In the genomic region with DNA sequence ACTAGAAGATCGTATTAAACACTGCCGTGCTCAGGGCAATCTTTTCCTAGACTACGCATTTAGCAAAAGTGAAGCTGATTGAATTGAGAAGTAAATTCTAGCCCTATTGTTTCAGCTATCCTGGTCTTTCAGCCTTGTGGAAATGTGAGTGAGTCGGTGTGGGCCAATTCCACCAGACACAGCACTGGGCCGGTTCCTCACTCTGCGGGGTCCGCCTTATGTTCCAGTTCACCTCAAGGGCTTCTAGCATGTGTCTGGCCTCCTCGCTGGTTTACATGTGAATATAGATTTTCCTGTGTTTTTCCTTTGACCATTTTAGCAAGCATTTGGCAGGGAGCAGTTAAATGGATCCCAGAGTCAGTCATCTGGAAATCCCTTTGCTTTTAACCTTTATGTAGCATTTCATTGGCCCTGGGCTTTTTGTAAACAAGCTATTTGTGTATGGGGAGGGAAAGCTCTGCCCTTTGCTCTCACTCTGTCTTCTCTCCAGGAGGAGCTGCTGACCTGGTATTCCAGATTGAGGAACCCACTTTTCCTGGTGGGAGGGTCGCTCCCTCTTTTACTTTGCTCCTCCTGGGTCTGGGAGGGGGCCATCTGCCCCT, we compare ENCODE assay signal across 1 cellular context.
TF ChIP-seq lines count a peak whose summit lies in the region.

No MANE protein-coding gene starts in this region.

TF ChIP-seq in HepG2, 621 proteins besides CTCF, POLR2A, EP300 and RAD21 (continued from another document and continues in another):
- TF ChIP-seq HMGA1 (CRISPR knock-in tag; conservative IDR thresholded peaks at IDR 0.05): no peak
- 0 out of 2 replicates have a peak, but pooled peaks have one; percentile 39 for TF ChIP-seq ZNF510 (CRISPR knock-in tag; IDR thresholded peaks at IDR 0.05; ENCODE audit: low read depth)
- no peak for TF ChIP-seq ZNF777 (CRISPR knock-in tag; IDR thresholded peaks at IDR 0.05)
- no peak for TF ChIP-seq ZNF672 (CRISPR knock-in tag; IDR thresholded peaks at IDR 0.05)
- TF ChIP-seq PHF5A (CRISPR knock-in tag; IDR thresholded peaks at IDR 0.05; ENCODE audit: low read depth, unreplicated experiment): no peak
- TF ChIP-seq, protein P1, sequence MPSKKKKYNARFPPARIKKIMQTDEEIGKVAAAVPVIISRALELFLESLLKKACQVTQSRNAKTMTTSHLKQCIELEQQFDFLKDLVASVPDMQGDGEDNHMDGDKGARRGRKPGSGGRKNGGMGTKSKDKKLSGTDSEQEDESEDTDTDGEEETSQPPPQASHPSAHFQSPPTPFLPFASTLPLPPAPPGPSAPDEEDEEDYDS (CRISPR knock-in tag; IDR thresholded peaks at IDR 0.05): no peak
- TF ChIP-seq, protein P2, sequence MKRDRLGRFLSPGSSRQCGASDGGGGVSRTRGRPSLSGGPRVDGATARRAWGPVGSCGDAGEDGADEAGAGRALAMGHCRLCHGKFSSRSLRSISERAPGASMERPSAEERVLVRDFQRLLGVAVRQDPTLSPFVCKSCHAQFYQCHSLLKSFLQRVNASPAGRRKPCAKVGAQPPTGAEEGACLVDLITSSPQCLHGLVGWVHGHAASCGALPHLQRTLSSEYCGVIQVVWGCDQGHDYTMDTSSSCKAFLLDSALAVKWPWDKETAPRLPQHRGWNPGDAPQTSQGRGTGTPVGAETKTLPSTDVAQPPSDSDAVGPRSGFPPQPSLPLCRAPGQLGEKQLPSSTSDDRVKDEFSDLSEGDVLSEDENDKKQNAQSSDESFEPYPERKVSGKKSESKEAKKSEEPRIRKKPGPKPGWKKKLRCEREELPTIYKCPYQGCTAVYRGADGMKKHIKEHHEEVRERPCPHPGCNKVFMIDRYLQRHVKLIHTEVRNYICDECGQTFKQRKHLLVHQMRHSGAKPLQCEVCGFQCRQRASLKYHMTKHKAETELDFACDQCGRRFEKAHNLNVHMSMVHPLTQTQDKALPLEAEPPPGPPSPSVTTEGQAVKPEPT (CRISPR knock-in tag; IDR thresholded peaks at IDR 0.05; ENCODE audit: low read depth): no peak
- no peak for TF ChIP-seq ZMYM3 (CRISPR knock-in tag; IDR thresholded peaks at IDR 0.05)
- peak; percentile 39; the same call in 1 of the 2 replicates for TF ChIP-seq SALL1 (CRISPR knock-in tag; IDR thresholded peaks at IDR 0.05)
- TF ChIP-seq SAP130 (CRISPR knock-in tag; IDR thresholded peaks at IDR 0.05; ENCODE audit: low read depth): no peak
- no peak for TF ChIP-seq DPF2 (CRISPR knock-in tag; IDR thresholded peaks at IDR 0.05; ENCODE audit: borderline replicate concordance, low read depth)
- TF ChIP-seq, protein P3, sequence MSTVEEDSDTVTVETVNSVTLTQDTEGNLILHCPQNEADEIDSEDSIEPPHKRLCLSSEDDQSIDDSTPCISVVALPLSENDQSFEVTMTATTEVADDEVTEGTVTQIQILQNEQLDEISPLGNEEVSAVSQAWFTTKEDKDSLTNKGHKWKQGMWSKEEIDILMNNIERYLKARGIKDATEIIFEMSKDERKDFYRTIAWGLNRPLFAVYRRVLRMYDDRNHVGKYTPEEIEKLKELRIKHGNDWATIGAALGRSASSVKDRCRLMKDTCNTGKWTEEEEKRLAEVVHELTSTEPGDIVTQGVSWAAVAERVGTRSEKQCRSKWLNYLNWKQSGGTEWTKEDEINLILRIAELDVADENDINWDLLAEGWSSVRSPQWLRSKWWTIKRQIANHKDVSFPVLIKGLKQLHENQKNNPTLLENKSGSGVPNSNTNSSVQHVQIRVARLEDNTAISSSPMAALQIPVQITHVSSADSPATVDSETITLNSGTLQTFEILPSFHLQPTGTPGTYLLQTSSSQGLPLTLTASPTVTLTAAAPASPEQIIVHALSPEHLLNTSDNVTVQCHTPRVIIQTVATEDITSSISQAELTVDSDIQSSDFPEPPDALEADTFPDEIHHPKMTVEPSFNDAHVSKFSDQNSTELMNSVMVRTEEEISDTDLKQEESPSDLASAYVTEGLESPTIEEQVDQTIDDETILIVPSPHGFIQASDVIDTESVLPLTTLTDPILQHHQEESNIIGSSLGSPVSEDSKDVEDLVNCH (CRISPR knock-in tag; IDR thresholded peaks at IDR 0.05): no peak
- TF ChIP-seq HNRNPL (IDR thresholded peaks at IDR 0.05; ENCODE audit: low read depth, low read length): no peak
- TF ChIP-seq PHF8 (CRISPR knock-in tag; IDR thresholded peaks at IDR 0.05): no peak
- no peak for TF ChIP-seq ZNF44 (CRISPR knock-in tag; IDR thresholded peaks at IDR 0.05)
- TF ChIP-seq SIN3B (IDR thresholded peaks at IDR 0.05; ENCODE audit: low read length): no peak
- TF ChIP-seq MEIS2 (CRISPR knock-in tag; IDR thresholded peaks at IDR 0.05): no peak
- no peak for TF ChIP-seq MZF1 (CRISPR knock-in tag; IDR thresholded peaks at IDR 0.05; ENCODE audit: borderline replicate concordance)
- no peak for TF ChIP-seq ZNF569 (CRISPR knock-in tag; IDR thresholded peaks at IDR 0.05; ENCODE audit: borderline replicate concordance)
- TF ChIP-seq, protein P4, sequence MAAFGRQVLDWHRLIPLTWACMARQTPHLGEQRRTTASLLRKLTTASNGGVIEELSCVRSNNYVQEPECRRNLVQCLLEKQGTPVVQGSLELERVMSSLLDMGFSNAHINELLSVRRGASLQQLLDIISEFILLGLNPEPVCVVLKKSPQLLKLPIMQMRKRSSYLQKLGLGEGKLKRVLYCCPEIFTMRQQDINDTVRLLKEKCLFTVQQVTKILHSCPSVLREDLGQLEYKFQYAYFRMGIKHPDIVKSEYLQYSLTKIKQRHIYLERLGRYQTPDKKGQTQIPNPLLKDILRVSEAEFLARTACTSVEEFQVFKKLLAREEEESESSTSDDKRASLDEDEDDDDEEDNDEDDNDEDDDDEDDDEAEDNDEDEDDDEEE (CRISPR knock-in tag; IDR thresholded peaks at IDR 0.05): 0 out of 2 replicates have a peak, but pooled peaks have one; percentile 24
- no peak for TF ChIP-seq ZNF260 (CRISPR knock-in tag; IDR thresholded peaks at IDR 0.05; ENCODE audit: borderline replicate concordance, low read depth)
- TF ChIP-seq, protein P5, sequence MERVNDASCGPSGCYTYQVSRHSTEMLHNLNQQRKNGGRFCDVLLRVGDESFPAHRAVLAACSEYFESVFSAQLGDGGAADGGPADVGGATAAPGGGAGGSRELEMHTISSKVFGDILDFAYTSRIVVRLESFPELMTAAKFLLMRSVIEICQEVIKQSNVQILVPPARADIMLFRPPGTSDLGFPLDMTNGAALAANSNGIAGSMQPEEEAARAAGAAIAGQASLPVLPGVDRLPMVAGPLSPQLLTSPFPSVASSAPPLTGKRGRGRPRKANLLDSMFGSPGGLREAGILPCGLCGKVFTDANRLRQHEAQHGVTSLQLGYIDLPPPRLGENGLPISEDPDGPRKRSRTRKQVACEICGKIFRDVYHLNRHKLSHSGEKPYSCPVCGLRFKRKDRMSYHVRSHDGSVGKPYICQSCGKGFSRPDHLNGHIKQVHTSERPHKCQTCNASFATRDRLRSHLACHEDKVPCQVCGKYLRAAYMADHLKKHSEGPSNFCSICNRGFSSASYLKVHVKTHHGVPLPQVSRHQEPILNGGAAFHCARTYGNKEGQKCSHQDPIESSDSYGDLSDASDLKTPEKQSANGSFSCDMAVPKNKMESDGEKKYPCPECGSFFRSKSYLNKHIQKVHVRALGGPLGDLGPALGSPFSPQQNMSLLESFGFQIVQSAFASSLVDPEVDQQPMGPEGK (CRISPR knock-in tag; IDR thresholded peaks at IDR 0.05): no peak
- TF ChIP-seq ZNF180 (CRISPR knock-in tag; IDR thresholded peaks at IDR 0.05; ENCODE audit: borderline replicate concordance, low read depth): no peak
- no peak for TF ChIP-seq ZFAT (CRISPR knock-in tag; conservative IDR thresholded peaks at IDR 0.05)
- TF ChIP-seq POGZ (CRISPR knock-in tag; IDR thresholded peaks at IDR 0.05): no peak
- no peak for TF ChIP-seq ZNF225 (CRISPR knock-in tag; IDR thresholded peaks at IDR 0.05)
- no peak for TF ChIP-seq TRIM24 (CRISPR knock-in tag; IDR thresholded peaks at IDR 0.05)
- TF ChIP-seq ZNF614 (CRISPR knock-in tag; IDR thresholded peaks at IDR 0.05; ENCODE audit: borderline replicate concordance): no peak
- TF ChIP-seq ZNF83 (CRISPR knock-in tag; IDR thresholded peaks at IDR 0.05; ENCODE audit: borderline replicate concordance): no peak
- 0 out of 2 replicates have a peak, but pooled peaks have one; percentile 42 for TF ChIP-seq ZBTB38 (CRISPR knock-in tag; IDR thresholded peaks at IDR 0.05)
- TF ChIP-seq FOXJ3 (CRISPR knock-in tag; IDR thresholded peaks at IDR 0.05; ENCODE audit: borderline replicate concordance): no peak
- TF ChIP-seq DR1 (CRISPR knock-in tag; IDR thresholded peaks at IDR 0.05): no peak
- 0 out of 2 replicates have a peak, but pooled peaks have one; percentile 62 for TF ChIP-seq ZNF607 (CRISPR knock-in tag; IDR thresholded peaks at IDR 0.05; ENCODE audit: borderline replicate concordance)
- no peak for TF ChIP-seq REXO4 (CRISPR knock-in tag; IDR thresholded peaks at IDR 0.05; ENCODE audit: borderline replicate concordance)
- TF ChIP-seq CHD4 (IDR thresholded peaks at IDR 0.05; ENCODE audit: borderline replicate concordance, low read length): no peak
- no peak for TF ChIP-seq ZNF776 (CRISPR knock-in tag; IDR thresholded peaks at IDR 0.05)
- no peak for TF ChIP-seq HDAC6 (IDR thresholded peaks at IDR 0.05; ENCODE audit: low read depth, low read length)
- TF ChIP-seq HNF4A (CRISPR knock-in tag; IDR thresholded peaks at IDR 0.05): 0 out of 2 replicates have a peak, but pooled peaks have one; percentile 16
- TF ChIP-seq, protein P6, sequence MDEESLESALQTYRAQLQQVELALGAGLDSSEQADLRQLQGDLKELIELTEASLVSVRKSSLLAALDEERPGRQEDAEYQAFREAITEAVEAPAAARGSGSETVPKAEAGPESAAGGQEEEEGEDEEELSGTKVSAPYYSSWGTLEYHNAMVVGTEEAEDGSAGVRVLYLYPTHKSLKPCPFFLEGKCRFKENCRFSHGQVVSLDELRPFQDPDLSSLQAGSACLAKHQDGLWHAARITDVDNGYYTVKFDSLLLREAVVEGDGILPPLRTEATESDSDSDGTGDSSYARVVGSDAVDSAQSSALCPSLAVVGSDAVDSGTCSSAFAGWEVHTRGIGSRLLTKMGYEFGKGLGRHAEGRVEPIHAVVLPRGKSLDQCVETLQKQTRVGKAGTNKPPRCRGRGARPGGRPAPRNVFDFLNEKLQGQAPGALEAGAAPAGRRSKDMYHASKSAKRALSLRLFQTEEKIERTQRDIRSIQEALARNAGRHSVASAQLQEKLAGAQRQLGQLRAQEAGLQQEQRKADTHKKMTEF (CRISPR knock-in tag; IDR thresholded peaks at IDR 0.05): 0 out of 2 replicates have a peak, but pooled peaks have one; percentile 26
- TF ChIP-seq, protein P7, sequence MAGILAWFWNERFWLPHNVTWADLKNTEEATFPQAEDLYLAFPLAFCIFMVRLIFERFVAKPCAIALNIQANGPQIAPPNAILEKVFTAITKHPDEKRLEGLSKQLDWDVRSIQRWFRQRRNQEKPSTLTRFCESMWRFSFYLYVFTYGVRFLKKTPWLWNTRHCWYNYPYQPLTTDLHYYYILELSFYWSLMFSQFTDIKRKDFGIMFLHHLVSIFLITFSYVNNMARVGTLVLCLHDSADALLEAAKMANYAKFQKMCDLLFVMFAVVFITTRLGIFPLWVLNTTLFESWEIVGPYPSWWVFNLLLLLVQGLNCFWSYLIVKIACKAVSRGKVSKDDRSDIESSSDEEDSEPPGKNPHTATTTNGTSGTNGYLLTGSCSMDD (CRISPR knock-in tag; IDR thresholded peaks at IDR 0.05): no peak
- no peak for TF ChIP-seq FOSL1 (CRISPR knock-in tag; IDR thresholded peaks at IDR 0.05; ENCODE audit: borderline replicate concordance)
- TF ChIP-seq ZNF292 (CRISPR knock-in tag; IDR thresholded peaks at IDR 0.05; ENCODE audit: borderline replicate concordance, low read depth): no peak
- peak; percentile 89 for TF ChIP-seq FOXA3 (CRISPR knock-in tag; IDR thresholded peaks at IDR 0.05)
- TF ChIP-seq MAFG (CRISPR knock-in tag; IDR thresholded peaks at IDR 0.05): no peak
- no peak for TF ChIP-seq RBM39 (IDR thresholded peaks at IDR 0.05; ENCODE audit: low read depth, low read length, poor library complexity, severe bottlenecking)
- TF ChIP-seq BRD4 (CRISPR knock-in tag; IDR thresholded peaks at IDR 0.05): no peak
- no peak for TF ChIP-seq FOXM1 (CRISPR knock-in tag; IDR thresholded peaks at IDR 0.05)
- TF ChIP-seq DNMT1 (CRISPR knock-in tag; IDR thresholded peaks at IDR 0.05): 0 out of 2 replicates have a peak, but pooled peaks have one; percentile 23
- no peak for TF ChIP-seq KDM3A (CRISPR knock-in tag; IDR thresholded peaks at IDR 0.05; ENCODE audit: low read depth)
- peak; percentile 56; the same call in 1 of the 2 replicates for TF ChIP-seq FOXC1 (CRISPR knock-in tag; IDR thresholded peaks at IDR 0.05; ENCODE audit: borderline replicate concordance)
- TF ChIP-seq CENPT (CRISPR knock-in tag; IDR thresholded peaks at IDR 0.05; ENCODE audit: low read depth): no peak
- TF ChIP-seq, protein P8, sequence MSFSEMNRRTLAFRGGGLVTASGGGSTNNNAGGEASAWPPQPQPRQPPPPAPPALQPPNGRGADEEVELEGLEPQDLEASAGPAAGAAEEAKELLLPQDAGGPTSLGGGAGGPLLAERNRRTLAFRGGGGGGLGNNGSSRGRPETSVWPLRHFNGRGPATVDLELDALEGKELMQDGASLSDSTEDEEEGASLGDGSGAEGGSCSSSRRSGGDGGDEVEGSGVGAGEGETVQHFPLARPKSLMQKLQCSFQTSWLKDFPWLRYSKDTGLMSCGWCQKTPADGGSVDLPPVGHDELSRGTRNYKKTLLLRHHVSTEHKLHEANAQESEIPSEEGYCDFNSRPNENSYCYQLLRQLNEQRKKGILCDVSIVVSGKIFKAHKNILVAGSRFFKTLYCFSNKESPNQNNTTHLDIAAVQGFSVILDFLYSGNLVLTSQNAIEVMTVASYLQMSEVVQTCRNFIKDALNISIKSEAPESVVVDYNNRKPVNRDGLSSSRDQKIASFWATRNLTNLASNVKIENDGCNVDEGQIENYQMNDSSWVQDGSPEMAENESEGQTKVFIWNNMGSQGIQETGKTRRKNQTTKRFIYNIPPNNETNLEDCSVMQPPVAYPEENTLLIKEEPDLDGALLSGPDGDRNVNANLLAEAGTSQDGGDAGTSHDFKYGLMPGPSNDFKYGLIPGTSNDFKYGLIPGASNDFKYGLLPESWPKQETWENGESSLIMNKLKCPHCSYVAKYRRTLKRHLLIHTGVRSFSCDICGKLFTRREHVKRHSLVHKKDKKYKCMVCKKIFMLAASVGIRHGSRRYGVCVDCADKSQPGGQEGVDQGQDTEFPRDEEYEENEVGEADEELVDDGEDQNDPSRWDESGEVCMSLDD (CRISPR knock-in tag; IDR thresholded peaks at IDR 0.05; ENCODE audit: borderline replicate concordance): no peak
- no peak for TF ChIP-seq ZNF430 (CRISPR knock-in tag; IDR thresholded peaks at IDR 0.05)
- TF ChIP-seq EZH2 (conservative IDR thresholded peaks at IDR 0.05; ENCODE audit: low read depth, low read length): no peak
- no peak for TF ChIP-seq ZNF556 (CRISPR knock-in tag; IDR thresholded peaks at IDR 0.05; ENCODE audit: borderline replicate concordance)
- TF ChIP-seq SNAPC2 (CRISPR knock-in tag; IDR thresholded peaks at IDR 0.05): no peak
- TF ChIP-seq ZNF331 (CRISPR knock-in tag; IDR thresholded peaks at IDR 0.05): 0 out of 2 replicates have a peak, but pooled peaks have one; percentile 3
- TF ChIP-seq TMF1 (CRISPR knock-in tag; IDR thresholded peaks at IDR 0.05; ENCODE audit: low read depth): no peak
- TF ChIP-seq MYNN (CRISPR knock-in tag; IDR thresholded peaks at IDR 0.05; ENCODE audit: low read depth): no peak
- TF ChIP-seq NCOA2 (CRISPR knock-in tag; IDR thresholded peaks at IDR 0.05): no peak
- TF ChIP-seq WIZ (CRISPR knock-in tag; IDR thresholded peaks at IDR 0.05): peak; percentile 36; the same call in 1 of the 2 replicates
- no peak for TF ChIP-seq ZNF446 (CRISPR knock-in tag; IDR thresholded peaks at IDR 0.05)
- no peak for TF ChIP-seq NR3C1 (CRISPR knock-in tag; IDR thresholded peaks at IDR 0.05)
- TF ChIP-seq MTF1 (CRISPR knock-in tag; IDR thresholded peaks at IDR 0.05): no peak
- no peak for TF ChIP-seq ZNF644 (CRISPR knock-in tag; IDR thresholded peaks at IDR 0.05; ENCODE audit: low read depth)
- no peak for TF ChIP-seq ZFYVE20 (CRISPR knock-in tag; IDR thresholded peaks at IDR 0.05; ENCODE audit: borderline replicate concordance, low read depth)
